Comparison of ENCODE assay signal across 9 cellular contexts in genomic region chr7:149720372-149721083, GRCh38.
DNase-seq lines count a peak whose midpoint lies in the region; ATAC-seq lines count a peak whose summit lies in the region.
"Had no signal": no experiment of that assay in that cellular context is flagged by ENCODE, and none has a peak within 500 bp of the region (broad histone marks: within the 10 kb centered on the region; RNA-seq: fewer than 3 reads in every experiment).

No MANE protein-coding gene starts in this region.

- H3K4me3 ChIP-seq in BLaER1 treated with 17β-estradiol and CSF1 and Interleukin-3, amounts not matched to agents 10 nM and 100 nM: no peak overlapping the region

- H3K36me3 ChIP-seq in BLaER1 treated with 17β-estradiol and CSF1 and Interleukin-3, amounts not matched to agents 10 nM and 100 nM: peaks cover 48 to 76% (median 62%) of the 10 kb centered on the region in 11 experiments

- ATAC-seq in HG02623 (IDR thresholded peaks at IDR 0.05; ENCODE audit: unreplicated experiment) (peak; percentile 26), HG02938 (IDR thresholded peaks at IDR 0.05; ENCODE audit: unreplicated experiment) (no peak), GM21825 (IDR thresholded peaks at IDR 0.05; ENCODE audit: unreplicated experiment) (no peak)

- peaks cover 0 to 61% (median 37%) of the 10 kb centered on the region in 11 experiments; a peak in 17 of 22 replicates for H4K20me1 ChIP-seq in BLaER1 treated with 17β-estradiol and CSF1 and Interleukin-3, amounts not matched to agents 10 nM and 100 nM

- no peaks in the 10 kb centered on the region for H3K27me3 ChIP-seq in BLaER1 treated with 17β-estradiol and CSF1 and Interleukin-3, amounts not matched to agents 10 nM and 100 nM

- no peaks in the 10 kb centered on the region for H3K9me3 ChIP-seq in BLaER1 treated with 17β-estradiol and CSF1 and Interleukin-3, amounts not matched to agents 10 nM and 100 nM (replicated peaks in 1 of 11)

- no peak overlapping the region for H3K27ac ChIP-seq in BLaER1 treated with 17β-estradiol and CSF1 and Interleukin-3, amounts not matched to agents 10 nM and 100 nM
- H3K27ac ChIP-seq in cingulate gyrus (ENCODE audit: low read depth, low read length): peak overlapping the region; percentile 65

- H3K9ac ChIP-seq in BLaER1 treated with 17β-estradiol and CSF1 and Interleukin-3, amounts not matched to agents 10 nM and 100 nM: peak overlapping the region in 5 of 11 experiments; percentile 7 to 57 (median 12); a peak in 7 of 22 replicates

- peaks cover 37 to 61% (median 50%) of the 10 kb centered on the region in 10 experiments for H3K4me1 ChIP-seq in BLaER1 treated with 17β-estradiol and CSF1 and Interleukin-3, amounts not matched to agents 10 nM and 100 nM

- H3K4me2 ChIP-seq in BLaER1 treated with 17β-estradiol and CSF1 and Interleukin-3, amounts not matched to agents 10 nM and 100 nM: peak overlapping the region in 7 of 11 experiments; percentile 13 to 60 (median 41); a peak in 11 of 22 replicates

- DNase-seq in midbrain (lab: John Stamatoyannopoulos, UW): peak; percentile 88
- DNase-seq in UCSD-AML1 (lab: John Stamatoyannopoulos, UW; ENCODE audit: unreplicated experiment): no peak
- no peak for DNase-seq in NCI-H2029 (lab: John Stamatoyannopoulos, UW)
- DNase-seq: CD4-positive, alpha-beta memory T cell had no signal
